8 cellular contexts compared by ENCODE assay signal in the genomic region with DNA sequence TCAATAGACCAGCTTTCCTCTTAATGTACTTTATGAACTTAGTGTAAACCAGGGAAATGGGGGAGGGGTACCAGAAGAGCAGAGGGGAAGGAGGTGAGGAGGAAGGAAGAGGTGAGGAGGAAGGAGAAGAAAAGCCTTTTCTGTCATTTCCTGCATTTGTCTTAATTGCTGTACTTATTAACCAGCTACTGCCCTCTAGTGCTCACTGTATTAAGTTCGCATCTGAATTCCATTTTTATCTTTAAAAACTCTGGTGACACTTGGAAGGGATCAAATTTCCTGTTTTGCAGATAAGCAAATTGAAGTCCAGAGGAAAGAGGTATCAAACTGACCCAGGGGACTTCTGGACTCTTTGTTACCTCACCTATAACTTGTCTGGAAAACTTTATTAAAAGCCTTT. TPM values are rescaled to one million over a fixed set of nuclear protein-coding genes. Genes with fewer than 3 reads are reported as not detected.
A peak's percentile ranks its signal among the peaks of the same experiment; 100 is the strongest.
DNase-seq lines count a peak whose midpoint lies in the region; ATAC-seq, FAIRE-seq and TF ChIP-seq lines count a peak whose summit lies in the region.

No MANE protein-coding gene starts in this region.

- WGBS in HepG2 (ENCODE audit: low lambda C conversion rate): 5% methylated on average over 1 of the region's 1 CpG

- no peak overlapping the region for H3K4me2 ChIP-seq in HepG2 (ENCODE audit: low read depth, low read length)

- H3K27ac ChIP-seq in HepG2 (ENCODE audit: extremely low read length, insufficient read depth, low read length): no peak overlapping the region
- peak overlapping the region; percentile 71 to 87 for H3K27ac ChIP-seq in uterus

- H4K20me1 ChIP-seq in HepG2 (ENCODE audit: insufficient read depth, low read length): no peaks in the 10 kb centered on the region

- intact Hi-C loops in HepG2 (cut with micrococcal nuclease; ENCODE audit: unreplicated experiment) (loop anchor here (2.0 kb wide), 1 partner anchor 245 kb away; no protein-coding TSS in a partner anchor), uterus (cut with DNase I; ENCODE audit: low total_unique reads) (no loop called here)

- POLR2A ChIA-PET in HepG2 (lab: Yijun Ruan, JAX): interaction anchor here (0.5 to 1.7 kb wide), 2 partner anchors 163 to 245 kb away, joined by 3 to 4 read pairs; no protein-coding TSS in a partner anchor

- H3K36me3 ChIP-seq in NT2/D1 (ENCODE audit: insufficient read depth, insufficient read length, low read length) (no peaks in the 10 kb centered on the region), HepG2 (replicated peaks in 1 of 2; ENCODE audit: control insufficient read depth in 1 of 2, insufficient read depth in 2 of 2, low read length in 2 of 2) (no peaks in the 10 kb centered on the region), uterus (no peaks in the 10 kb centered on the region)

- peak; percentile 81 for FAIRE-seq in HepG2 (lab: Jason Lieb, UNC)

- BruUV-seq in HepG2 (replicated peaks; lab: Mats Ljungman, UMichigan): no TSS peak

- H3K27me3 ChIP-seq in NT2/D1 (ENCODE audit: insufficient read depth, insufficient read length): no peaks in the 10 kb centered on the region
- H3K27me3 ChIP-seq in HepG2 (ENCODE audit: control insufficient read depth in 1 of 2, insufficient read depth in 2 of 2, low read length in 2 of 2): no peaks in the 10 kb centered on the region
- no peaks in the 10 kb centered on the region for H3K27me3 ChIP-seq in uterus

- peak; percentile 94 for DNase-seq in DMS53 treated with DMSO at 0.1 percent for 48 hours (lab: John Stamatoyannopoulos, UW; ENCODE audit: unreplicated experiment)
- DNase-seq in HS-5 (ENCODE audit: low read depth): peak; percentile 35
- DNase-seq in NT2/D1 (ENCODE audit: low read depth, low spot score): peak; percentile 82
- peak; percentile 55 for DNase-seq in central memory CD4-positive, alpha-beta T cell
- DNase-seq in HepG2 (ENCODE audit: low spot score): peak; percentile 65
- peak in 1 of 2 donors; percentile 8 for DNase-seq in uterus
- DNase-seq in NCI-H187 treated with DMSO at 0.1 percent for 48 hours (lab: John Stamatoyannopoulos, UW): no peak

- H3K4me1 ChIP-seq in NT2/D1 (ENCODE audit: insufficient read depth, insufficient read length): peaks cover 11% of the 10 kb centered on the region
- H3K4me1 ChIP-seq in HepG2 (ENCODE audit: insufficient read depth, low read length): peaks cover 9% of the 10 kb centered on the region
- peaks cover 0 to 5% of the 10 kb centered on the region in 2 donors for H3K4me1 ChIP-seq in uterus

- peak; percentile 35; the same call in 1 of the 3 replicates for ATAC-seq in HepG2
- ATAC-seq in GM18909 (IDR thresholded peaks at IDR 0.05; ENCODE audit: poor library complexity, unreplicated experiment): no peak

- no peak for TF ChIP-seq EP300 in HepG2 (IDR thresholded peaks at IDR 0.05; ENCODE audit: low read depth in 2 of 2, low read length in 2 of 2)
- no peak for TF ChIP-seq EP300 in HepG2 (CRISPR knock-in tag; IDR thresholded peaks at IDR 0.05; ENCODE audit: borderline replicate concordance)

- CTCF ChIA-PET in HepG2 (lab: Yijun Ruan, JAX; ENCODE audit: low intra/inter-chr PET ratio, low total read pairs): interaction anchor here (1.0 to 1.8 kb wide), 3 partner anchors 246 to 377 kb away, joined by 4 to 7 read pairs (median 4); no protein-coding TSS in a partner anchor

- H3K9ac ChIP-seq in NT2/D1 (ENCODE audit: insufficient read length, low read depth) (no peak overlapping the region), HepG2 (ENCODE audit: insufficient read depth, low read depth, low read length) (no peak overlapping the region)

- H3K9me3 ChIP-seq in NT2/D1 (ENCODE audit: insufficient read depth, low read length) (peaks cover 4% of the 10 kb centered on the region; the same call in 1 of the 2 replicates), HepG2 (ENCODE audit: low read length) (no peaks in the 10 kb centered on the region), uterus (no peaks in the 10 kb centered on the region)

- TF ChIP-seq RAD21 in HepG2 (CRISPR knock-in tag; IDR thresholded peaks at IDR 0.05): peak; percentile 73

- TF ChIP-seq CTCF in HepG2 (CRISPR knock-in tag; IDR thresholded peaks at IDR 0.05): peak; percentile 80
- TF ChIP-seq CTCF in uterus (IDR thresholded peaks at IDR 0.05): peak; percentile 61 to 76 (median 68)

- no peaks in the 10 kb centered on the region for H3K79me2 ChIP-seq in HepG2 (ENCODE audit: insufficient read depth, low read length)

- no peak overlapping the region for H3K4me3 ChIP-seq in NT2/D1 (ENCODE audit: insufficient read length, low read depth)
- no peak overlapping the region for H3K4me3 ChIP-seq in HepG2 (replicated peaks in 1 of 3; ENCODE audit: insufficient read depth in 1 of 3, low read depth in 2 of 3, low read length in 3 of 3)
- H3K4me3 ChIP-seq in uterus: no peak overlapping the region

- TF ChIP-seq POLR2A in HepG2 (IDR thresholded peaks at IDR 0.05; ENCODE audit: insufficient read depth in 1 of 2, low read depth in 2 of 2, low read length in 2 of 2) (no peak), uterus (IDR thresholded peaks at IDR 0.05) (no peak)

- H2AFZ ChIP-seq in HepG2 (ENCODE audit: low read length): no peak overlapping the region

- in situ Hi-C loops in HepG2 (cut with HindIII; ENCODE audit: extremely low pct_ligation_motif_present, low pct_unique_long_range_greater_than_20kb): loop anchor here (10.0 kb wide), 1 partner anchor 53 kb away; no protein-coding TSS in a partner anchor

TF ChIP-seq in HepG2, 621 proteins besides CTCF, POLR2A, EP300 and RAD21 (continues in another document):
- TF ChIP-seq GZF1 (CRISPR knock-in tag; IDR thresholded peaks at IDR 0.05): no peak

RNA-seq across cellular contexts. Expression of gene MANSC1, which starts 22.2 kb away (rescaled TPM):
- 4.2 and 4.4 TPM in 2 replicates for total RNA-seq in HepG2 (2016; rRNA removed; fragmentation: Illumina TruSeq; extraction: Trizol)
- total RNA-seq in HepG2 (2016; cell fraction: cytosol; rRNA removed; fragmentation: Illumina TruSeq; extraction: Trizol; ENCODE audit: low read depth): 0.91 and 1.4 TPM in 2 replicates
- 3.6 and 4.5 TPM in 2 replicates for total RNA-seq in HepG2 (2016; cell fraction: insoluble cytoplasmic fraction; rRNA removed; fragmentation: Illumina TruSeq; extraction: Trizol)
- total RNA-seq in HepG2 (2016; cell fraction: membrane; rRNA removed; fragmentation: Illumina TruSeq; extraction: Trizol): 4.4 and 4.9 TPM in 2 replicates
- total RNA-seq in HepG2 (2016; cell fraction: nucleus; rRNA removed; fragmentation: Illumina TruSeq; extraction: Trizol): 3.2 TPM in 2 replicates
- 1.9 TPM in 2 replicates for polyA plus RNA-seq in HepG2 (2011; rRNA removed)
- polyA plus RNA-seq in HepG2 (2011; cell fraction: cytosol; rRNA removed): 1.7 and 1.8 TPM in 2 replicates
- 0.40 and 0.69 TPM in 2 replicates for polyA plus RNA-seq in HepG2 (2011; cell fraction: nucleus; rRNA removed)
- polyA plus RNA-seq in HepG2 (2012): 7.8 and 9.6 TPM in 2 replicates
- 3.7 and 5.4 TPM in 2 replicates for polyA plus RNA-seq in HepG2 (2016; cell fraction: cytosol; fragmentation: Illumina TruSeq; extraction: Trizol; ENCODE audit: low read depth)
- polyA plus RNA-seq in HepG2 (2016; cell fraction: insoluble cytoplasmic fraction; fragmentation: Illumina TruSeq; extraction: Trizol; ENCODE audit: low read depth): 6.7 and 7.4 TPM in 2 replicates
- polyA plus RNA-seq in HepG2 (2016; cell fraction: membrane; fragmentation: Illumina TruSeq; extraction: Trizol; ENCODE audit: low read depth): 8.2 and 9.1 TPM in 2 replicates
- 9.8 and 10.0 TPM in 2 replicates for polyA plus RNA-seq in HepG2 (2016; cell fraction: nucleus; fragmentation: Illumina TruSeq; extraction: Trizol; ENCODE audit: insufficient read depth, low read depth)
- 0.76 and 1.3 TPM in 2 replicates for polyA minus RNA-seq in HepG2 (2011; rRNA and poly(A)+ RNA removed; ENCODE audit: low replicate concordance)
- 1.5 and 2.0 TPM in 2 replicates for polyA minus RNA-seq in HepG2 (2011; cell fraction: cytosol; rRNA and poly(A)+ RNA removed)
- polyA minus RNA-seq in HepG2 (2011; cell fraction: nucleus; rRNA and poly(A)+ RNA removed): 0.26 and 0.62 TPM in 2 replicates
- 10 to 100 TPM in 2 of 4 donors, 1 to 10 TPM in 2; 5.1 to 34.4 (median 16.9) TPM for total RNA-seq in uterus

RNA-seq across cellular contexts. Expression of gene BORCS5, which starts 29.1 kb away (rescaled TPM):
- 3.9 and 8.2 TPM in 2 replicates for total RNA-seq in HepG2 (2016; rRNA removed; fragmentation: Illumina TruSeq; extraction: Trizol)
- 3.0 and 3.6 TPM in 2 replicates for total RNA-seq in HepG2 (2016; cell fraction: cytosol; rRNA removed; fragmentation: Illumina TruSeq; extraction: Trizol; ENCODE audit: low read depth)
- total RNA-seq in HepG2 (2016; cell fraction: insoluble cytoplasmic fraction; rRNA removed; fragmentation: Illumina TruSeq; extraction: Trizol): 7.3 and 9.1 TPM in 2 replicates
- 3.7 and 4.9 TPM in 2 replicates for total RNA-seq in HepG2 (2016; cell fraction: membrane; rRNA removed; fragmentation: Illumina TruSeq; extraction: Trizol)
- total RNA-seq in HepG2 (2016; cell fraction: nucleus; rRNA removed; fragmentation: Illumina TruSeq; extraction: Trizol): 4.0 and 6.6 TPM in 2 replicates
- polyA plus RNA-seq in HepG2 (2011; rRNA removed): 3.3 and 4.7 TPM in 2 replicates
- polyA plus RNA-seq in HepG2 (2011; cell fraction: cytosol; rRNA removed): 3.9 and 5.2 TPM in 2 replicates
- polyA plus RNA-seq in HepG2 (2011; cell fraction: nucleus; rRNA removed): 6.4 and 8.1 TPM in 2 replicates
- 3.6 and 5.8 TPM in 2 replicates for polyA plus RNA-seq in HepG2 (2012)
- polyA plus RNA-seq in HepG2 (2016; cell fraction: cytosol; fragmentation: Illumina TruSeq; extraction: Trizol; ENCODE audit: low read depth): 3.0 and 4.3 TPM in 2 replicates
- polyA plus RNA-seq in HepG2 (2016; cell fraction: insoluble cytoplasmic fraction; fragmentation: Illumina TruSeq; extraction: Trizol; ENCODE audit: low read depth): 8.0 and 9.3 TPM in 2 replicates
- 5.1 and 6.0 TPM in 2 replicates for polyA plus RNA-seq in HepG2 (2016; cell fraction: membrane; fragmentation: Illumina TruSeq; extraction: Trizol; ENCODE audit: low read depth)
- polyA plus RNA-seq in HepG2 (2016; cell fraction: nucleus; fragmentation: Illumina TruSeq; extraction: Trizol; ENCODE audit: insufficient read depth, low read depth): 3.9 and 7.7 TPM in 2 replicates
- polyA minus RNA-seq in HepG2 (2011; rRNA and poly(A)+ RNA removed; ENCODE audit: low replicate concordance): 5.6 and 7.5 TPM in 2 replicates
- 3.8 and 3.9 TPM in 2 replicates for polyA minus RNA-seq in HepG2 (2011; cell fraction: cytosol; rRNA and poly(A)+ RNA removed)
- polyA minus RNA-seq in HepG2 (2011; cell fraction: nucleus; rRNA and poly(A)+ RNA removed): 12.2 and 13.7 TPM in 2 replicates
- 10 to 100 TPM in 3 of 4 donors, under 1 TPM in 1; 0.51 to 87.1 (median 17.9) TPM for total RNA-seq in uterus
